Comparison of ENCODE assay signal across 15 cellular contexts in the genomic region with DNA sequence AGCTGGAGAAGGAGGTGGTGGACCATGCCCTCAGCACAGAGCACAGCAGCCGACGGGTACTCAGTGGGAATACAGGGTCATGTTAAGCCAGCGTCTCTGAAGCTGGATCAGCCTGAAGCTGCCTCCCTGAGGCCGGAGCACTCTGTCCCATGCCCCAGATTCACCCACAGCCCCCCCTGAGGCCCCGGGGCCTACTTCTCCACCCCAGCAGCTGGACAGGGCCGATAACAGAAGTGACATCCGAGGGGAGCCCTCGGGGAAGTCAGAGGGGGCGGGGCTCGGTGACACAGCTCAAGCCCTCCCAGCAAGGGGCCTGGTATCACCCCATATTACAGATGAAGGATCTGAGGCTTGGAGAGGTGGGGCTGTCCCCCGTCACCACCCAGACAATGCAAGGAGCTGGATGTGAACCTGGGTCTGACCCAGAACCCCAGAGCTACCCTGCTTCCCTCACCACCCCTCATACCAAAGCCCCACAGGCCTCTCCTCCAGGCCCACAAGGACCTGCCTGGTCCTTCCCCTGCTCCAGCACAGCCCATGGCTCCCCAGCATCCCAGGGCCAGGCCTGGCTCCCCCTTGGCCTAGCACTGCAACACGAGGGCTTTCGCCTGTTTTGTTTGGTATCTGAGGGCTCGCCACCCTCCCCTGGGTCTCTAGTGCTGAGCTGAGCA. TPM values are rescaled to one million over a fixed set of nuclear protein-coding genes. Genes with fewer than 3 reads are reported as not detected.
DNase-seq lines count a peak whose midpoint lies in the region; ATAC-seq and TF ChIP-seq lines count a peak whose summit lies in the region.
"Had no signal": no experiment of that assay in that cellular context is flagged by ENCODE, and none has a peak within 500 bp of the region (broad histone marks: within the 10 kb centered on the region; RNA-seq: fewer than 3 reads in every experiment).

No MANE protein-coding gene starts in this region.

- H3K27me3 ChIP-seq in CD4-positive, alpha-beta T cell (ENCODE audit: control insufficient read depth, insufficient read depth, low read length), result no peaks in the 10 kb centered on the region
- H3K27me3 ChIP-seq: right lobe of liver, SJCRH30 had no signal

- CTCF ChIA-PET in CD4-positive, alpha-beta T cell (lab: Charles Lee), result interaction anchor here (1.5 kb wide), 1 partner anchor 77 kb away, joined by 5 read pairs; a partner anchor contains a TSS
- CTCF ChIA-PET in HEK293 (lab: Yijun Ruan, JAX), result interaction anchor here (0.5 kb wide), 1 partner anchor 402 kb away, joined by 3 read pairs; no protein-coding TSS in a partner anchor

- H3K27ac ChIP-seq in CD4-positive, alpha-beta T cell (ENCODE audit: low read depth, low read length), result peak overlapping the region; percentile 99
- no peak overlapping the region for H3K27ac ChIP-seq in HEK293 (ENCODE audit: extremely low read depth, low read depth, low read length)
- H3K27ac ChIP-seq: right lobe of liver, SJCRH30 had no signal

- H3K27ac Mint-ChIP-seq in CD4-positive, alpha-beta T cell, result peak overlapping the region; percentile 100
- peak overlapping the region; percentile 78 for H3K27ac Mint-ChIP-seq in activated T-helper 1 cell treated with anti-CD3 and anti-CD28 coated beads, Interleukin-12 subunit alpha, Interleukin-12 subunit beta, Interleukin-2, Interleukin-4 antibody, amounts not matched to agents 30 ng/mL and 10 ng/mL and 1 ng/mL, durations not matched to agents 14 hours and 24 hours and 36 hours
- H3K27ac Mint-ChIP-seq in naive thymus-derived CD8-positive, alpha-beta T cell, result peak overlapping the region; percentile 99 to 100 (median 100)

- peak in 1 of 10 experiments; percentile 47 for DNase-seq in CD4-positive, alpha-beta T cell
- no peak for DNase-seq in activated T-helper 1 cell treated with anti-CD3 and anti-CD28 coated beads, Interleukin-12 subunit alpha, Interleukin-12 subunit beta, Interleukin-2, Interleukin-4 antibody, amounts not matched to agents 30 ng/mL and 10 ng/mL and 1 ng/mL, durations not matched to agents 14 hours and 24 hours and 36 hours (ENCODE audit: low spot score)
- DNase-seq in naive thymus-derived CD8-positive, alpha-beta T cell, result peak in 3 of 10 donors; percentile 45 to 49 (median 47)
- no peak for DNase-seq in SIG-M5 (lab: John Stamatoyannopoulos, UW)
- DNase-seq in cerebellar cortex (ENCODE audit: low spot score), result no peak
- DNase-seq in AG08396 (ENCODE audit: low spot score), result no peak
- DNase-seq: anterior cingulate cortex, Calu3, mesendoderm, NCI-H1105, NCI-H510A treated with DMSO at 0.1 percent for 48 hours, SJCRH30 had no signal

- H3K36me3 ChIP-seq in HEK293 (ENCODE audit: control insufficient read depth in 2 of 2, insufficient read depth in 1 of 2, low read length in 2 of 2), result no peaks in the 10 kb centered on the region; a peak in 1 of 3 replicates
- H3K36me3 ChIP-seq: right lobe of liver, SJCRH30 had no signal

- no peaks in the 10 kb centered on the region for H3K27me3 Mint-ChIP-seq in CD4-positive, alpha-beta T cell
- H3K27me3 Mint-ChIP-seq in activated T-helper 1 cell treated with anti-CD3 and anti-CD28 coated beads, Interleukin-12 subunit alpha, Interleukin-12 subunit beta, Interleukin-2, Interleukin-4 antibody, amounts not matched to agents 30 ng/mL and 10 ng/mL and 1 ng/mL, durations not matched to agents 14 hours and 24 hours and 36 hours (ENCODE audit: insufficient read depth), result no peaks in the 10 kb centered on the region
- H3K27me3 Mint-ChIP-seq in naive thymus-derived CD8-positive, alpha-beta T cell, result no peaks in the 10 kb centered on the region

- H3K9me3 ChIP-seq in CD4-positive, alpha-beta T cell (ENCODE audit: control insufficient read depth, low read length), result no peaks in the 10 kb centered on the region
- H3K9me3 ChIP-seq in HEK293 (ENCODE audit: control insufficient read depth, insufficient read depth, low read depth, low read length), result no peaks in the 10 kb centered on the region
- H3K9me3 ChIP-seq: right lobe of liver, SJCRH30 had no signal

- POLR2A ChIA-PET in CD4-positive, alpha-beta T cell (lab: Charles Lee), result interaction anchor here (0.6 to 11.1 kb wide), 11 partner anchors 8 to 362 kb away, joined by 3 to 183 read pairs (median 5); a partner anchor contains a TSS
- POLR2A ChIA-PET in HEK293 (lab: Yijun Ruan, JAX), result interaction anchor here (0.8 to 2.3 kb wide), 2 partner anchors 14 to 28 kb away, joined by 3 to 13 read pairs; a partner anchor contains a TSS
- POLR2A ChIA-PET in naive thymus-derived CD8-positive, alpha-beta T cell (lab: Charles Lee), result interaction anchor here (0.5 to 11.8 kb wide), 15 partner anchors 10 to 362 kb away, joined by 3 to 376 read pairs (median 6); a partner anchor contains a TSS

- H3K4me3 ChIP-seq in HEK293 (ENCODE audit: low read depth, low read length), result no peak overlapping the region
- H3K4me3 ChIP-seq: right lobe of liver, SJCRH30 had no signal

- H3K4me3 Mint-ChIP-seq in CD4-positive, alpha-beta T cell, result peak overlapping the region; percentile 71
- no peak overlapping the region for H3K4me3 Mint-ChIP-seq in activated T-helper 1 cell treated with anti-CD3 and anti-CD28 coated beads, Interleukin-12 subunit alpha, Interleukin-12 subunit beta, Interleukin-2, Interleukin-4 antibody, amounts not matched to agents 30 ng/mL and 10 ng/mL and 1 ng/mL, durations not matched to agents 14 hours and 24 hours and 36 hours
- peak overlapping the region; percentile 48 to 91 (median 86) for H3K4me3 Mint-ChIP-seq in naive thymus-derived CD8-positive, alpha-beta T cell

- no peaks in the 10 kb centered on the region for H3K9me3 Mint-ChIP-seq in CD4-positive, alpha-beta T cell
- no peaks in the 10 kb centered on the region for H3K9me3 Mint-ChIP-seq in activated T-helper 1 cell treated with anti-CD3 and anti-CD28 coated beads, Interleukin-12 subunit alpha, Interleukin-12 subunit beta, Interleukin-2, Interleukin-4 antibody, amounts not matched to agents 30 ng/mL and 10 ng/mL and 1 ng/mL, durations not matched to agents 14 hours and 24 hours and 36 hours
- H3K9me3 Mint-ChIP-seq in naive thymus-derived CD8-positive, alpha-beta T cell, result no peaks in the 10 kb centered on the region

- H3K4me1 ChIP-seq in HEK293 (ENCODE audit: control insufficient read depth, insufficient read depth, low read length), result no peaks in the 10 kb centered on the region; the same call in 1 of the 2 replicates

- intact Hi-C loops in CD4-positive, alpha-beta T cell (cut with DNase I, micrococcal nuclease), result no loop called here
- intact Hi-C loops in activated T-helper 1 cell treated with anti-CD3 and anti-CD28 coated beads, Interleukin-12 subunit alpha, Interleukin-12 subunit beta, Interleukin-2, Interleukin-4 antibody, amounts not matched to agents 30 ng/mL and 10 ng/mL and 1 ng/mL, durations not matched to agents 14 hours and 24 hours and 36 hours (cut with micrococcal nuclease), result no loop called here

- peaks cover 44% of the 10 kb centered on the region for H3K36me3 Mint-ChIP-seq in CD4-positive, alpha-beta T cell (ENCODE audit: low read depth)
- peaks cover 16% of the 10 kb centered on the region for H3K36me3 Mint-ChIP-seq in activated T-helper 1 cell treated with anti-CD3 and anti-CD28 coated beads, Interleukin-12 subunit alpha, Interleukin-12 subunit beta, Interleukin-2, Interleukin-4 antibody, amounts not matched to agents 30 ng/mL and 10 ng/mL and 1 ng/mL, durations not matched to agents 14 hours and 24 hours and 36 hours (ENCODE audit: low read depth)
- peaks cover 0 to 19% (median 7%) of the 10 kb centered on the region in 3 donors for H3K36me3 Mint-ChIP-seq in naive thymus-derived CD8-positive, alpha-beta T cell

- TF ChIP-seq CTCF in CD4-positive, alpha-beta T cell (IDR thresholded peaks at IDR 0.05), result no peak
- no peak for TF ChIP-seq CTCF in HEK293 (tag by site-specific recombination; IDR thresholded peaks at IDR 0.05)

- no peak for ATAC-seq in CD4-positive, alpha-beta T cell (ENCODE audit: poor library complexity)
- ATAC-seq in naive thymus-derived CD8-positive, alpha-beta T cell, result peak in 1 of 2 donors; percentile 4
- no peak for ATAC-seq in HG03439 (IDR thresholded peaks at IDR 0.05; ENCODE audit: unreplicated experiment)

- H3K4me1 Mint-ChIP-seq in CD4-positive, alpha-beta T cell (ENCODE audit: low read depth), result peaks cover 56% of the 10 kb centered on the region
- H3K4me1 Mint-ChIP-seq in activated T-helper 1 cell treated with anti-CD3 and anti-CD28 coated beads, Interleukin-12 subunit alpha, Interleukin-12 subunit beta, Interleukin-2, Interleukin-4 antibody, amounts not matched to agents 30 ng/mL and 10 ng/mL and 1 ng/mL, durations not matched to agents 14 hours and 24 hours and 36 hours (ENCODE audit: low read depth), result peaks cover 28% of the 10 kb centered on the region
- peaks cover 14 to 72% (median 62%) of the 10 kb centered on the region in 4 donors for H3K4me1 Mint-ChIP-seq in naive thymus-derived CD8-positive, alpha-beta T cell

RNA-seq across cellular contexts. Expression of a gene that starts 5.7 kb away (rescaled TPM):
- 100 to 1,000 TPM; 309 to 313 TPM for total RNA-seq in CD4-positive, alpha-beta T cell
- 94.3 and 96.4 TPM in 2 replicates for total RNA-seq in activated T-helper 1 cell treated with anti-CD3 and anti-CD28 coated beads, Interleukin-12 subunit alpha, Interleukin-12 subunit beta, Interleukin-2, Interleukin-4 antibody, amounts not matched to agents 30 ng/mL and 10 ng/mL and 1 ng/mL, durations not matched to agents 14 hours and 24 hours and 36 hours
- 100 to 1,000 TPM; 179 to 184 TPM for total RNA-seq in naive thymus-derived CD8-positive, alpha-beta T cell
- polyA plus RNA-seq in naive thymus-derived CD8-positive, alpha-beta T cell, result 100 to 1,000 TPM; 137 to 238 (median 182) TPM

RNA-seq across cellular contexts. Expression of a gene that starts 9.8 kb away (rescaled TPM):
- 1 to 10 TPM; 1.5 to 1.6 TPM for total RNA-seq in CD4-positive, alpha-beta T cell
- 6.8 and 8.9 TPM in 2 replicates for total RNA-seq in activated T-helper 1 cell treated with anti-CD3 and anti-CD28 coated beads, Interleukin-12 subunit alpha, Interleukin-12 subunit beta, Interleukin-2, Interleukin-4 antibody, amounts not matched to agents 30 ng/mL and 10 ng/mL and 1 ng/mL, durations not matched to agents 14 hours and 24 hours and 36 hours
- 1 to 10 TPM; 1.4 to 2.6 TPM for total RNA-seq in naive thymus-derived CD8-positive, alpha-beta T cell
- under 1 TPM; 0.18 to 0.58 (median 0.52) TPM for polyA plus RNA-seq in naive thymus-derived CD8-positive, alpha-beta T cell
- total RNA-seq: Calu3 had no signal

RNA-seq across cellular contexts. Expression of a gene that starts 14.0 kb away (rescaled TPM):
- not detected for total RNA-seq in CD4-positive, alpha-beta T cell
- total RNA-seq in activated T-helper 1 cell treated with anti-CD3 and anti-CD28 coated beads, Interleukin-12 subunit alpha, Interleukin-12 subunit beta, Interleukin-2, Interleukin-4 antibody, amounts not matched to agents 30 ng/mL and 10 ng/mL and 1 ng/mL, durations not matched to agents 14 hours and 24 hours and 36 hours, result not detected in 2 replicates
- total RNA-seq in naive thymus-derived CD8-positive, alpha-beta T cell, result not detected
- polyA plus RNA-seq in naive thymus-derived CD8-positive, alpha-beta T cell, result not detected
- total RNA-seq: Calu3, right lobe of liver, SJCRH30 had no signal

RNA-seq across cellular contexts. Expression of a gene that starts 14.3 kb away (rescaled TPM):
- 10 to 100 TPM; 25.8 to 30.1 TPM for total RNA-seq in CD4-positive, alpha-beta T cell
- 62.1 and 62.5 TPM in 2 replicates for total RNA-seq in activated T-helper 1 cell treated with anti-CD3 and anti-CD28 coated beads, Interleukin-12 subunit alpha, Interleukin-12 subunit beta, Interleukin-2, Interleukin-4 antibody, amounts not matched to agents 30 ng/mL and 10 ng/mL and 1 ng/mL, durations not matched to agents 14 hours and 24 hours and 36 hours
- 10 to 100 TPM; 65.9 to 68.8 TPM for total RNA-seq in naive thymus-derived CD8-positive, alpha-beta T cell
- 100 to 1,000 TPM in 1 of 3 donors, 10 to 100 TPM in 2; 54.3 to 117 (median 72.4) TPM for polyA plus RNA-seq in naive thymus-derived CD8-positive, alpha-beta T cell

RNA-seq across cellular contexts. Expression of a gene that starts 18.5 kb away (rescaled TPM):
- 1 to 10 TPM; 3.7 to 4.1 TPM for total RNA-seq in CD4-positive, alpha-beta T cell
- 32.5 and 35.0 TPM in 2 replicates for total RNA-seq in activated T-helper 1 cell treated with anti-CD3 and anti-CD28 coated beads, Interleukin-12 subunit alpha, Interleukin-12 subunit beta, Interleukin-2, Interleukin-4 antibody, amounts not matched to agents 30 ng/mL and 10 ng/mL and 1 ng/mL, durations not matched to agents 14 hours and 24 hours and 36 hours
- total RNA-seq in naive thymus-derived CD8-positive, alpha-beta T cell, result 1 to 10 TPM; 3.5 to 5.0 TPM
- polyA plus RNA-seq in naive thymus-derived CD8-positive, alpha-beta T cell, result under 1 TPM; 0.09 to 0.58 (median 0.16) TPM
